Comparison of ENCODE assay signal across 8 cellular contexts in genomic region chr11:119533931-119534694, GRCh38.
DNase-seq lines count a peak whose midpoint lies in the region; TF ChIP-seq lines count a peak whose summit lies in the region.

No MANE protein-coding gene starts in this region.

- H3K36me3 ChIP-seq in Caco-2 (ENCODE audit: control insufficient read depth, insufficient read depth, low read length) (no peaks in the 10 kb centered on the region), HAP-1 (replicated peaks) (no peaks in the 10 kb centered on the region), colonic mucosa (no peaks in the 10 kb centered on the region)

- H3K36me3 Mint-ChIP-seq in Caco-2 (ENCODE audit: insufficient read depth, unreplicated experiment) = no peaks in the 10 kb centered on the region

- intact Hi-C loops in Caco-2 (cut with micrococcal nuclease; ENCODE audit: unreplicated experiment) = loop anchor here (1.0 kb wide), 1 partner anchor 53 kb away; no protein-coding TSS in a partner anchor
- intact Hi-C loops in colonic mucosa (cut with DNase I) = loop anchor here (5.0 kb wide), 1 partner anchor 52 kb away; no protein-coding TSS in a partner anchor

- H3K27ac Mint-ChIP-seq in Caco-2 (ENCODE audit: unreplicated experiment) = no peak overlapping the region

- peak; percentile 86 to 94 for DNase-seq in Caco-2
- peak; percentile 49 to 88 for DNase-seq in HAP-1 (ENCODE audit: low spot score in 2 of 2)
- peak; percentile 79 for DNase-seq in NCI-H2227 (lab: John Stamatoyannopoulos, UW; ENCODE audit: unreplicated experiment)
- DNase-seq in activated CD4-positive, alpha-beta T cell treated with anti-CD3 and anti-CD28 coated beads for 1 hour = peak; percentile 16
- DNase-seq in colonic mucosa = peak; percentile 73
- DNase-seq in left kidney (ENCODE audit: low read depth, low spot score) = peak; percentile 69
- DNase-seq in stimulated activated CD4-positive, alpha-beta T cell treated with anti-CD3 and anti-CD28 coated beads, Interleukin-4, amount 100 ng/mL, for 24 hours = peak; percentile 59
- no peak for DNase-seq in T1000 (lab: John Stamatoyannopoulos, UW)

- no peak overlapping the region for H3K9ac ChIP-seq in colonic mucosa (ENCODE audit: low read depth in 2 of 2, low read length in 2 of 2)

- BruUV-seq in Caco-2 (replicated peaks; lab: Mats Ljungman, UMichigan) = no TSS peak

- H3K4me3 ChIP-seq in Caco-2 (ENCODE audit: low read depth, low read length) (no peak overlapping the region), HAP-1 (no peak overlapping the region), colonic mucosa (no peak overlapping the region)

- no peak overlapping the region for H3K4me3 Mint-ChIP-seq in Caco-2 (ENCODE audit: unreplicated experiment)

- H3K4me1 Mint-ChIP-seq in Caco-2 (ENCODE audit: low read depth, unreplicated experiment) = peaks cover 14% of the 10 kb centered on the region

- peaks cover 3% of the 10 kb centered on the region for H3K27me3 Mint-ChIP-seq in Caco-2 (ENCODE audit: insufficient read depth, unreplicated experiment)

- in situ Hi-C loops in HAP-1 (cut with MboI; ENCODE audit: low sequenced_read_pairs) = no loop called here

- H3K9me3 ChIP-seq in Caco-2 (no peaks in the 10 kb centered on the region), HAP-1 (no peaks in the 10 kb centered on the region), colonic mucosa (no peaks in the 10 kb centered on the region)

- POLR2A ChIA-PET in Caco-2 (lab: Charles Lee) = no interaction called here

- TF ChIP-seq CTCF in Caco-2 (IDR thresholded peaks at IDR 0.05; ENCODE audit: insufficient read depth in 1 of 2, low read depth in 1 of 2, low read length in 1 of 2, severe bottlenecking in 1 of 2, unreplicated experiment in 1 of 2) (peak; percentile 99 to 100), colonic mucosa (IDR thresholded peaks at IDR 0.05) (peak; percentile 90)

- H3K9me3 Mint-ChIP-seq in Caco-2 (ENCODE audit: unreplicated experiment) = no peaks in the 10 kb centered on the region

- H3K27me3 ChIP-seq in Caco-2 (replicated peaks; ENCODE audit: control insufficient read depth, insufficient read depth, low read length) (no peaks in the 10 kb centered on the region), HAP-1 (ENCODE audit: low read depth) (no peaks in the 10 kb centered on the region), colonic mucosa (no peaks in the 10 kb centered on the region)

- CTCF ChIA-PET in Caco-2 (lab: Charles Lee) = interaction anchor here (0.6 to 2.0 kb wide), 23 partner anchors 9 to 574 kb away, joined by 3 to 8 read pairs (median 4); partner anchors contain the start of gene NECTIN1

- no peak overlapping the region for H3K27ac ChIP-seq in colonic mucosa

- H3K4me1 ChIP-seq in Caco-2 = peaks cover 14% of the 10 kb centered on the region
- H3K4me1 ChIP-seq in HAP-1 = no peaks in the 10 kb centered on the region; the same call in 1 of the 2 replicates
- H3K4me1 ChIP-seq in colonic mucosa = no peaks in the 10 kb centered on the region
